ENCODE assay signal across 25 cellular contexts in the genomic region with DNA sequence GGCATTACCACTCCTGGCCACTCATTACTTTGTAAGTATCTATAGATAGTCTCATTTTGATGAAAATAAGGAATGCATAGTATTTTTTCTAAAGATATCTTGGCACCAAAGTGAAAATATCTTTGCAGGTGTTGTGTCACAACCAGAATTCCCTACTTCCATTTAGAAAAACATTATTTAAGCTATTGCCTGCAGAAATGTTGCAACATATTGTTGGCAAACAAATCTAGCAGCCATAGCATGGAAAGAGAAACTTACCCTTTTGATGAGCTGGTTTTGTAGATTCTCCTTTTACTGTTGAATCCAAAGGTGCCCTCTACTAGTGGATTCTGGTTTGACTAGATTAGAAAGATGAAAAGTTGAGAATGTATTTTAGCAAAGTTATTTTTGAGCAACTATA.
DNase-seq lines count a peak whose midpoint lies in the region; ATAC-seq and TF ChIP-seq lines count a peak whose summit lies in the region.
"Had no signal": no experiment of that assay in that cellular context is flagged by ENCODE, and none has a peak within 500 bp of the region (broad histone marks: within the 10 kb centered on the region; RNA-seq: fewer than 3 reads in every experiment).

No MANE protein-coding gene starts in this region.

- no peaks in the 10 kb centered on the region for H3K27me3 Mint-ChIP-seq in natural killer cell treated with Interleukin-12 subunit alpha and Interleukin-12 subunit beta and Interleukin-15 and Interleukin-18, amount 100 ng/mL, for 72 hours

- no peaks in the 10 kb centered on the region for H3K4me1 Mint-ChIP-seq in natural killer cell treated with Interleukin-12 subunit alpha and Interleukin-12 subunit beta and Interleukin-15 and Interleukin-18, amount 100 ng/mL, for 72 hours (ENCODE audit: low read depth in 2 of 2)
- H3K4me1 Mint-ChIP-seq: activated naive CD8-positive, alpha-beta T cell treated with anti-CD3 and anti-CD28 coated beads, Interleukin-2, amount 10 ng/mL, durations not matched to agents 7 days and 5 days; endodermal cell had no signal

- no peak overlapping the region for H3K4me3 Mint-ChIP-seq in natural killer cell treated with Interleukin-12 subunit alpha and Interleukin-12 subunit beta and Interleukin-15 and Interleukin-18, amount 100 ng/mL, for 72 hours
- H3K4me3 Mint-ChIP-seq: activated naive CD8-positive, alpha-beta T cell treated with anti-CD3 and anti-CD28 coated beads, Interleukin-2, amount 10 ng/mL, durations not matched to agents 7 days and 5 days; endodermal cell; T-helper 2 cell treated with Interferon-gamma antibody and Interleukin-4, amounts not matched to agents 5 μg/mL and 100 μg/mL, for 36 hours had no signal

- H3K4me3 ChIP-seq in choroid plexus epithelial cell (ENCODE audit: low read depth, low read length) = no peak overlapping the region
- H3K4me3 ChIP-seq: GM12878, lung, transverse colon had no signal

- H3K36me3 Mint-ChIP-seq in natural killer cell treated with Interleukin-12 subunit alpha and Interleukin-12 subunit beta and Interleukin-15 and Interleukin-18, amount 100 ng/mL, for 72 hours = no peaks in the 10 kb centered on the region
- H3K36me3 Mint-ChIP-seq: activated naive CD8-positive, alpha-beta T cell treated with anti-CD3 and anti-CD28 coated beads, Interleukin-2, amount 10 ng/mL, durations not matched to agents 7 days and 5 days had no signal

- no peaks in the 10 kb centered on the region for H3K9me3 Mint-ChIP-seq in natural killer cell treated with Interleukin-12 subunit alpha and Interleukin-12 subunit beta and Interleukin-15 and Interleukin-18, amount 100 ng/mL, for 72 hours
- H3K9me3 Mint-ChIP-seq: activated naive CD8-positive, alpha-beta T cell treated with anti-CD3 and anti-CD28 coated beads, Interleukin-2, amount 10 ng/mL, durations not matched to agents 7 days and 5 days; activated T-helper 2 cell treated with anti-CD3 and anti-CD28 coated beads, Interferon-gamma antibody, Interleukin-2, Interleukin-4, amounts not matched to agents 10 μg/mL and 5 μg/mL and 100 μg/mL, durations not matched to agents 14 hours and 24 hours and 36 hours; endodermal cell; T-helper 2 cell treated with Interferon-gamma antibody and Interleukin-4, amounts not matched to agents 5 μg/mL and 100 μg/mL, for 36 hours had no signal

- ATAC-seq in natural killer cell treated with Interleukin-12 subunit alpha and Interleukin-12 subunit beta and Interleukin-15 and Interleukin-18, amount 100 ng/mL, for 72 hours = no peak
- no peak for ATAC-seq in HG02884 (IDR thresholded peaks at IDR 0.05; ENCODE audit: unreplicated experiment)
- ATAC-seq: GM12878; stimulated activated naive CD8-positive, alpha-beta T cell treated with anti-CD3 and anti-CD28 coated beads, Interleukin-15, Interleukin-2, amounts not matched to agents 100 U/mL and 50 U/mL, for 24 hours had no signal

- H3K27ac Mint-ChIP-seq in natural killer cell treated with Interleukin-12 subunit alpha and Interleukin-12 subunit beta and Interleukin-15 and Interleukin-18, amount 100 ng/mL, for 72 hours = no peak overlapping the region
- H3K27ac Mint-ChIP-seq: activated naive CD8-positive, alpha-beta T cell treated with anti-CD3 and anti-CD28 coated beads, Interleukin-2, amount 10 ng/mL, durations not matched to agents 7 days and 5 days; activated T-helper 2 cell treated with anti-CD3 and anti-CD28 coated beads, Interferon-gamma antibody, Interleukin-2, Interleukin-4, amounts not matched to agents 10 μg/mL and 5 μg/mL and 100 μg/mL, durations not matched to agents 14 hours and 24 hours and 36 hours; endodermal cell; T-helper 2 cell treated with Interferon-gamma antibody and Interleukin-4, amounts not matched to agents 5 μg/mL and 100 μg/mL, for 36 hours had no signal

- TF ChIP-seq CTCF in choroid plexus epithelial cell (conservative IDR thresholded peaks at IDR 0.05; ENCODE audit: low read depth, low read length) = no peak

- DNase-seq in CD1c-positive myeloid dendritic cell (ENCODE audit: extremely low spot score) (peak; percentile 1), NOMO-1 treated with DMSO at 0.1 percent for 48 hours (lab: John Stamatoyannopoulos, UW; ENCODE audit: unreplicated experiment) (peak; percentile 52), choroid plexus epithelial cell (ENCODE audit: low read depth) (peak; percentile 60), iris pigment epithelial cell (ENCODE audit: low read depth) (peak; percentile 45), cerebellar cortex (ENCODE audit: low spot score) (no peak), NCI-H146 (lab: John Stamatoyannopoulos, UW) (no peak)
- DNase-seq in natural killer cell treated with Interleukin-12 subunit alpha and Interleukin-12 subunit beta and Interleukin-15 and Interleukin-18, amount 100 ng/mL, for 72 hours (ENCODE audit: low spot score) = no peak
- DNase-seq: activated CD4-positive, alpha-beta T cell treated with anti-CD3 and anti-CD28 coated beads, Interleukin-2, amount 50 U/mL, for 1 hour; activated naive CD8-positive, alpha-beta T cell treated with anti-CD3 and anti-CD28 coated beads, Interleukin-2, amount 10 ng/mL, durations not matched to agents 7 days and 5 days; DND-41; endodermal cell; foreskin melanocyte; NCI-H1092 treated with DMSO at 0.1 percent for 48 hours; NCI-H2081; NCI-H446; nucleus accumbens; stimulated activated CD4-positive, alpha-beta T cell treated with anti-CD3 and anti-CD28 coated beads, Interleukin-4, amount 100 ng/mL, for 24 hours; stimulated activated naive CD8-positive, alpha-beta T cell treated with anti-CD3 and anti-CD28 coated beads, Interleukin-15, Interleukin-2, amounts not matched to agents 100 U/mL and 50 U/mL, for 24 hours; transverse colon; WERI-Rb-1 had no signal

Comparison
In these comparisons a context has a peak if more than half of its experiments do, and no peak if none do; other contexts are left out.
1. DNase-seq: peak in CD1c-positive myeloid dendritic cell (single experiment), NOMO-1 treated with DMSO at 0.1 percent for 48 hours (single experiment), choroid plexus epithelial cell (single experiment) and iris pigment epithelial cell (single experiment); none in natural killer cell treated with Interleukin-12 subunit alpha and Interleukin-12 subunit beta and Interleukin-15 and Interleukin-18, amount 100 ng/mL, for 72 hours (single experiment), cerebellar cortex (single experiment) and NCI-H146 (single experiment).